In genomic region chr18:49813071-49813320, GRCh38 we compare ENCODE assay signal across 8 cellular contexts. TPM values are rescaled to one million over a fixed set of nuclear protein-coding genes. Genes with fewer than 3 reads are reported as not detected.
DNase-seq lines count a peak whose midpoint lies in the region; ATAC-seq and TF ChIP-seq lines count a peak whose summit lies in the region.

No MANE protein-coding gene starts in this region.

- H3K27ac Mint-ChIP-seq in IgD-negative memory B cell: peak overlapping the region; percentile 59 to 97 (median 74)
- H3K27ac Mint-ChIP-seq in activated B cell treated with CpG ODN at 0.5 μM for 24 hours: peak overlapping the region; percentile 95
- peak overlapping the region; percentile 66 for H3K27ac Mint-ChIP-seq in neural crest cell (ENCODE audit: unreplicated experiment)

- peak; percentile 22 for ATAC-seq in GM21576 (IDR thresholded peaks at IDR 0.05; ENCODE audit: unreplicated experiment)
- no peak for ATAC-seq in activated B cell treated with CpG ODN at 0.5 μM for 24 hours (ENCODE audit: low read depth)
- ATAC-seq in foreskin keratinocyte: no peak

- no peaks in the 10 kb centered on the region for H3K27me3 ChIP-seq in foreskin keratinocyte

- TF ChIP-seq CTCF in activated B cell treated with CpG ODN at 0.5 μM for 24 hours (IDR thresholded peaks at IDR 0.05) (no peak), foreskin keratinocyte (conservative IDR thresholded peaks at IDR 0.05) (no peak), neural crest cell (conservative IDR thresholded peaks at IDR 0.05) (no peak)

- peak overlapping the region; percentile 77 for H3K27ac ChIP-seq in foreskin keratinocyte

- H3K4me1 Mint-ChIP-seq in IgD-negative memory B cell (peaks cover 17 to 21% (median 20%) of the 10 kb centered on the region in 3 donors), activated B cell treated with CpG ODN at 0.5 μM for 24 hours (peaks cover 24% of the 10 kb centered on the region), neural crest cell (peaks cover 35% of the 10 kb centered on the region)

- POLR2A ChIA-PET in activated B cell treated with CpG ODN at 0.5 μM for 24 hours (lab: Charles Lee): interaction anchor here (0.5 to 1.8 kb wide), 3 partner anchors 49 to 469 kb away, joined by 3 to 4 read pairs (median 3); partner anchors contain the start of gene MBD1

- intact Hi-C loops in activated B cell treated with CpG ODN at 0.5 μM for 24 hours (cut with micrococcal nuclease): loop anchor here (1.0 to 5.0 kb wide), 6 partner anchors 326 to 1882 kb away; partner anchors contain the start of genes C18orf32, CFAP53, CTIF and DYM

- peaks cover 2% of the 10 kb centered on the region for H3K36me3 Mint-ChIP-seq in IgD-negative memory B cell
- H3K36me3 Mint-ChIP-seq in activated B cell treated with CpG ODN at 0.5 μM for 24 hours (ENCODE audit: low read depth): peaks cover 18% of the 10 kb centered on the region
- peaks cover 27% of the 10 kb centered on the region for H3K36me3 Mint-ChIP-seq in neural crest cell (ENCODE audit: low read depth)

- H3K27me3 Mint-ChIP-seq in IgD-negative memory B cell (no peaks in the 10 kb centered on the region), activated B cell treated with CpG ODN at 0.5 μM for 24 hours (no peaks in the 10 kb centered on the region), neural crest cell (ENCODE audit: low read depth) (no peaks in the 10 kb centered on the region)

- H3K4me3 Mint-ChIP-seq in IgD-negative memory B cell: peak overlapping the region; percentile 95 to 99 (median 98)
- peak overlapping the region; percentile 96 for H3K4me3 Mint-ChIP-seq in activated B cell treated with CpG ODN at 0.5 μM for 24 hours
- peak overlapping the region; percentile 95 for H3K4me3 Mint-ChIP-seq in neural crest cell

- H3K4me1 ChIP-seq in foreskin keratinocyte: no peaks in the 10 kb centered on the region

- CTCF ChIA-PET in activated B cell treated with CpG ODN at 0.5 μM for 24 hours (lab: Charles Lee): no interaction called here

- peaks cover 5 to 8% (median 6%) of the 10 kb centered on the region in 3 donors for H3K9me3 Mint-ChIP-seq in IgD-negative memory B cell
- H3K9me3 Mint-ChIP-seq in activated B cell treated with CpG ODN at 0.5 μM for 24 hours: peaks cover 15% of the 10 kb centered on the region
- peaks cover 12% of the 10 kb centered on the region for H3K9me3 Mint-ChIP-seq in neural crest cell

- DNase-seq in NCI-H146 (lab: John Stamatoyannopoulos, UW): peak; percentile 75
- DNase-seq in NCI-H146 treated with DMSO at 0.1 percent for 48 hours (lab: John Stamatoyannopoulos, UW; ENCODE audit: unreplicated experiment): no peak
- peak; percentile 31 for DNase-seq in activated B cell treated with CpG ODN at 0.5 μM for 24 hours
- no peak for DNase-seq in foreskin keratinocyte
- no peak for DNase-seq in neural crest cell (ENCODE audit: low read depth, low spot score)
- no peak for DNase-seq in stimulated activated CD4-positive, alpha-beta T cell treated with anti-CD3 and anti-CD28 coated beads, Interleukin-2, amount 100 ng/mL, for 48 hours

RNA-seq across cellular contexts. Expression of gene ACAA2, which starts 0.3 kb away (rescaled TPM):
- polyA plus RNA-seq in IgD-negative memory B cell (41.7 TPM), foreskin keratinocyte (9.5 and 15.3 TPM in 2 replicates)
- total RNA-seq in activated B cell treated with CpG ODN at 0.5 μM for 24 hours (24.9 and 26.9 TPM in 2 replicates), foreskin keratinocyte (12.0 and 15.4 TPM in 2 replicates), neural crest cell (67.5 and 73.0 TPM in 2 replicates)

Comparison
In these comparisons a context has a peak if more than half of its experiments do, and no peak if none do; other contexts are left out.
1. DNase-seq: peak in NCI-H146 (single experiment) and activated B cell treated with CpG ODN at 0.5 μM for 24 hours (single experiment); none in NCI-H146 treated with DMSO at 0.1 percent for 48 hours (single experiment), foreskin keratinocyte (0 of 2), neural crest cell (single experiment) and stimulated activated CD4-positive, alpha-beta T cell treated with anti-CD3 and anti-CD28 coated beads, Interleukin-2, amount 100 ng/mL, for 48 hours (0 of 2).
2. Peak in every context shown above with its lines, with median percentiles within 50 percentile points of each other: H3K27ac Mint-ChIP-seq and H3K4me3 Mint-ChIP-seq.